In genomic region chr1:201254625-201255469, GRCh38 we compare ENCODE assay signal across 8 cellular contexts. TPM values are rescaled to one million over a fixed set of nuclear protein-coding genes. Genes with fewer than 3 reads are reported as not detected.
DNase-seq lines count a peak whose midpoint lies in the region; ATAC-seq and TF ChIP-seq lines count a peak whose summit lies in the region.

No MANE protein-coding gene starts in this region.

- peak; percentile 97 for TF ChIP-seq CTCF in colonic mucosa (IDR thresholded peaks at IDR 0.05)

- DNase-seq in NCI-H510A treated with DMSO at 0.1 percent for 48 hours (lab: John Stamatoyannopoulos, UW), result peak; percentile 36
- DNase-seq in NCI-H510A (lab: John Stamatoyannopoulos, UW), result no peak
- peak; percentile 65 for DNase-seq in NAMALWA (ENCODE audit: low spot score)
- peak; percentile 80 for DNase-seq in activated CD4-positive, alpha-beta T cell treated with anti-CD3 and anti-CD28 coated beads for 48 hours
- DNase-seq in colonic mucosa, result peak; percentile 75
- DNase-seq in medulla oblongata (ENCODE audit: extremely low spot score), result peak; percentile 41
- peak; percentile 55 to 68 for DNase-seq in stimulated activated CD8-positive, alpha-beta memory T cell treated with anti-CD3 and anti-CD28 coated beads, Interleukin-2, amount 100 ng/mL, for 48 hours (ENCODE audit: low read depth in 2 of 2)

- intact Hi-C loops in colonic mucosa (cut with DNase I), result loop anchor here (1.0 kb wide), 1 partner anchor 106 kb away; no protein-coding TSS in a partner anchor

- no peak overlapping the region for H3K4me3 ChIP-seq in colonic mucosa

- no peaks in the 10 kb centered on the region for H3K9me3 ChIP-seq in colonic mucosa

- no peak overlapping the region for H3K27ac ChIP-seq in colonic mucosa

- no peaks in the 10 kb centered on the region for H3K27me3 ChIP-seq in colonic mucosa

- ATAC-seq in HG02840 (IDR thresholded peaks at IDR 0.05; ENCODE audit: low FRiP score, unreplicated experiment), result no peak

- H3K36me3 ChIP-seq in colonic mucosa, result no peaks in the 10 kb centered on the region

- H3K9ac ChIP-seq in colonic mucosa (ENCODE audit: low read depth in 2 of 2, low read length in 2 of 2), result no peak overlapping the region

- H3K4me1 ChIP-seq in colonic mucosa, result no peaks in the 10 kb centered on the region

RNA-seq across cellular contexts. Expression of gene PKP1, which starts 28.5 kb away (rescaled TPM):
- under 1 TPM; 0.54 to 0.74 TPM for total RNA-seq in colonic mucosa
